In genomic region chr3:45123030-45123429, GRCh38 we compare ENCODE assay signal across 12 cellular contexts. TPM values are rescaled to one million over a fixed set of nuclear protein-coding genes. Genes with fewer than 3 reads are reported as not detected.
DNase-seq lines count a peak whose midpoint lies in the region; ATAC-seq and TF ChIP-seq lines count a peak whose summit lies in the region.
"Had no signal": no experiment of that assay in that cellular context is flagged by ENCODE, and none has a peak within 500 bp of the region (broad histone marks: within the 10 kb centered on the region; RNA-seq: fewer than 3 reads in every experiment).

No MANE protein-coding gene starts in this region.

- DNase-seq in A172 (ENCODE audit: low spot score) (peak; percentile 94), LHCN-M2 (ENCODE audit: low read depth) (peak; percentile 99), epithelial cell of proximal tubule (ENCODE audit: low read depth) (peak; percentile 92), OCI-M1 (lab: John Stamatoyannopoulos, UW) (no peak), NCI-H524 (lab: John Stamatoyannopoulos, UW) (no peak), caudate nucleus (lab: John Stamatoyannopoulos, UW) (no peak), hypothalamus (lab: John Stamatoyannopoulos, UW) (no peak)
- DNase-seq: activated naive CD4-positive, alpha-beta T cell treated with Interleukin-2 at 50 U/mL for 16 hours; DMS 273 treated with DMSO at 0.1 percent for 48 hours; NCI-H1930; pancreas had no signal

- no peak overlapping the region for H3K4me3 ChIP-seq in epithelial cell of proximal tubule (ENCODE audit: low read depth, low read length)
- H3K4me3 ChIP-seq: pancreas had no signal

- peak; percentile 82 for ATAC-seq in GM19463 (IDR thresholded peaks at IDR 0.05; ENCODE audit: unreplicated experiment)

- no peak overlapping the region for H3K27ac ChIP-seq in caudate nucleus (ENCODE audit: low read depth, low read length)
- H3K27ac ChIP-seq: pancreas had no signal

- no peak for TF ChIP-seq CTCF in epithelial cell of proximal tubule (conservative IDR thresholded peaks at IDR 0.05; ENCODE audit: low read depth, low read length)

RNA-seq across cellular contexts. Expression of gene CDCP1, which starts 23.1 kb away (rescaled TPM):
- total RNA-seq in A172 (2014; rRNA removed; shearing (Covaris generic)) = 0.29 and 0.78 TPM in 2 replicates
- total RNA-seq in LHCN-M2 (2014; rRNA removed) = 19.6 and 23.0 TPM in 2 replicates
- 1.4 TPM for polyA plus RNA-seq in LHCN-M2 (2012)
- total RNA-seq in epithelial cell of proximal tubule = 50.9 and 53.5 TPM in 2 replicates

Comparison
In these comparisons a context has a peak if more than half of its experiments do, and no peak if none do; other contexts are left out.
1. DNase-seq: peak in A172 (single experiment), LHCN-M2 (single experiment) and epithelial cell of proximal tubule (single experiment); none in OCI-M1 (single experiment), NCI-H524 (0 of 2), caudate nucleus (0 of 61) and hypothalamus (0 of 51).
2. RNA of gene CDCP1, which starts 23.1 kb away (total RNA-seq): 50.9 to 53.5 TPM in epithelial cell of proximal tubule and 19.6 to 23.0 TPM in LHCN-M2; 0.29 to 0.78 TPM in A172; every median in the first group is over 10 times any median in the second.